9 cellular contexts compared by ENCODE assay signal in the genomic region with DNA sequence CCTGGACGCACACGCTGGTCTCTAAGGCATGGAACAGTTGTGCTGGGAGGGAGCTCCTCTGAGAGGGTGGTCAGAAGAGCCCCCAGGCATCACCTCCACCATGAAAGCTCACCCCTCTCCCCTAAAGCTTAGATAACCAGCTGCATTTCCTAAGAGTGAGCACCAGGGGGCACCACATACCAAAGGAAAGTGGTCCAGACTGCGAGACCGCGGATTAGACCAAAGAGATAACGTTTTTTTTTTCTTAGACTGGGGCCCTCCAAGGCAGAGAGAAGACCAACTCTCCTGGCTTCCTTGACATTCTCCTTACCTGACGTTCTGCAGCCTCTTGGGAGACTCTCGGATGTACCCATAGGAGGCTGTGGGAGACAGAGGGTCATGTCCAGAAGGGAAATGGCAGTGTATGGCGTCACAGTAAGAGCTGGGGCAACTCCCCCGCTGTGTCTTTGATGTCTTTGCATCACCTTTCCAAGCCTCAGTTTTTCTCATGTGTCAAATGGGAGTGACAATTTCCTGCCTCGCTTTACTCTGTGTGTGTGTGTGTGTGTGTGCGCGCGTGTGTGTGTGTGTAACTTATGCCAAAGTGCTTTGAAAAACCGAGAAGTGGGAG. TPM values are rescaled to one million over a fixed set of nuclear protein-coding genes. Genes with fewer than 3 reads are reported as not detected.
DNase-seq lines count a peak whose midpoint lies in the region; ATAC-seq and TF ChIP-seq lines count a peak whose summit lies in the region.
"Had no signal": no experiment of that assay in that cellular context is flagged by ENCODE, and none has a peak within 500 bp of the region (broad histone marks: within the 10 kb centered on the region; RNA-seq: fewer than 3 reads in every experiment).

No MANE protein-coding gene starts in this region.

- no peak for TF ChIP-seq POLR2A in ovary (IDR thresholded peaks at IDR 0.05)

- H3K9me3 Mint-ChIP-seq in activated T-helper 17 cell treated with anti-CD3 and anti-CD28 coated beads, Interleukin-2, amount 50 U/mL, for 72 hours, result no peaks in the 10 kb centered on the region

- no peaks in the 10 kb centered on the region for H3K36me3 Mint-ChIP-seq in activated T-helper 17 cell treated with anti-CD3 and anti-CD28 coated beads, Interleukin-2, amount 50 U/mL, for 72 hours (ENCODE audit: low read depth)

- H3K9me3 ChIP-seq in ovary, result no peaks in the 10 kb centered on the region
- no peaks in the 10 kb centered on the region for H3K9me3 ChIP-seq in tibial artery

- TF ChIP-seq CTCF in RWPE1 (conservative IDR thresholded peaks at IDR 0.05; ENCODE audit: low read depth) (peak; percentile 77), foreskin fibroblast (IDR thresholded peaks at IDR 0.05; ENCODE audit: low read depth, low read length) (peak; percentile 81), ovary (IDR thresholded peaks at IDR 0.05) (peak; percentile 53 to 78 (median 74)), tibial artery (IDR thresholded peaks at IDR 0.05) (peak; percentile 82 to 92)

- in situ Hi-C loops in Caki2 (cut with HindIII; ENCODE audit: low pct_unique_long_range_greater_than_20kb, low sequenced_read_pairs), result loop anchor here (10.0 kb wide), 2 partner anchors 195 to 435 kb away; no protein-coding TSS in a partner anchor

- ATAC-seq in activated T-helper 17 cell treated with anti-CD3 and anti-CD28 coated beads, Interleukin-2, amount 50 U/mL, for 72 hours (replicated peaks), result peak; percentile 70
- no peak for ATAC-seq in GM21447 (IDR thresholded peaks at IDR 0.05; ENCODE audit: unreplicated experiment)

- peak; percentile 61 for DNase-seq in Caki2 (ENCODE audit: low read depth)
- peak in 45 of 76 experiments; percentile 5 to 51 (median 22) for DNase-seq in HUDEP-2 (lab: John Stamatoyannopoulos, UW; ENCODE audit: unreplicated experiment in 76 of 76)
- peak; percentile 76 for DNase-seq in RWPE1 (ENCODE audit: low spot score)
- peak; percentile 33 to 78 for DNase-seq in foreskin fibroblast
- DNase-seq in ovary, result peak; percentile 43 to 68 (median 64)
- DNase-seq in tibial artery, result peak; percentile 47 to 73

- POLR2A ChIA-PET in RWPE1 (lab: Yijun Ruan, JAX; ENCODE audit: low non-redundant PET), result interaction anchor here (0.7 to 0.9 kb wide), 2 partner anchors 192 to 218 kb away, joined by 3 read pairs; no protein-coding TSS in a partner anchor

- H3K4me1 Mint-ChIP-seq in activated T-helper 17 cell treated with anti-CD3 and anti-CD28 coated beads, Interleukin-2, amount 50 U/mL, for 72 hours, result peaks cover 17% of the 10 kb centered on the region

- intact Hi-C loops in ovary (cut with DNase I) (loop anchor here in 1 of 4 donors (5.0 to 10.0 kb wide), 2 partner anchors 188 to 435 kb away; no protein-coding TSS in a partner anchor), tibial artery (cut with DNase I; ENCODE audit: low total_unique reads) (loop anchor here (2.0 kb wide), 1 partner anchor 191 kb away; no protein-coding TSS in a partner anchor)

- H3K36me3 ChIP-seq in ovary (no peaks in the 10 kb centered on the region), tibial artery (no peaks in the 10 kb centered on the region)

- H3K27me3 Mint-ChIP-seq in activated T-helper 17 cell treated with anti-CD3 and anti-CD28 coated beads, Interleukin-2, amount 50 U/mL, for 72 hours, result no peaks in the 10 kb centered on the region

- 25 to 32% (median 26%) methylated on average over 15 of the region's 15 CpGs for WGBS in ovary, 3 donors

- peak overlapping the region; percentile 66 for H3K4me3 Mint-ChIP-seq in activated T-helper 17 cell treated with anti-CD3 and anti-CD28 coated beads, Interleukin-2, amount 50 U/mL, for 72 hours

- no peak overlapping the region for H3K27ac ChIP-seq in RWPE1
- no peak overlapping the region for H3K27ac ChIP-seq in ovary
- no peak overlapping the region for H3K27ac ChIP-seq in tibial artery

- H3K27me3 ChIP-seq in ovary (no peaks in the 10 kb centered on the region), tibial artery (peaks cover 0 to 36% of the 10 kb centered on the region in 2 donors)

- CTCF ChIA-PET in RWPE1 (lab: Yijun Ruan, JAX), result interaction anchor here (0.5 to 5.7 kb wide), 22 partner anchors 8 to 633 kb away, joined by 3 to 150 read pairs (median 4); no protein-coding TSS in a partner anchor

- no peak overlapping the region for H3K4me3 ChIP-seq in foreskin fibroblast (ENCODE audit: low read depth in 1 of 2, low read length in 2 of 2)
- H3K4me3 ChIP-seq in ovary, result no peak overlapping the region
- H3K4me3 ChIP-seq in tibial artery, result no peak overlapping the region

- TF ChIP-seq EP300 in ovary (IDR thresholded peaks at IDR 0.05), result no peak

- no peak overlapping the region for H3K27ac Mint-ChIP-seq in activated T-helper 17 cell treated with anti-CD3 and anti-CD28 coated beads, Interleukin-2, amount 50 U/mL, for 72 hours

- H3K4me1 ChIP-seq in ovary (ENCODE audit: insufficient read depth), result no peaks in the 10 kb centered on the region
- peaks cover 0 to 5% (median 0%) of the 10 kb centered on the region in 4 donors for H3K4me1 ChIP-seq in tibial artery

RNA-seq across cellular contexts. Expression of gene IFNLR1, which starts 12.3 kb away (rescaled TPM):
- 0.17 and 4.1 TPM in 2 replicates for total RNA-seq in Caki2 (2014; rRNA removed; shearing (Covaris generic); ENCODE audit: low replicate concordance)
- 1 to 10 TPM; 1.6 to 9.2 TPM for total RNA-seq in activated T-helper 17 cell treated with anti-CD3 and anti-CD28 coated beads, Interleukin-2, amount 50 U/mL, for 72 hours
- total RNA-seq in ovary, result 1 to 10 TPM; 1.1 to 2.8 (median 2.0) TPM
- under 1 TPM; 0.40 to 0.42 TPM for polyA plus RNA-seq in ovary

RNA-seq across cellular contexts. Expression of gene IL22RA1, which starts 56.5 kb away (rescaled TPM):
- total RNA-seq in Caki2 (2014; rRNA removed; shearing (Covaris generic); ENCODE audit: low replicate concordance), result 0.61 and 0.68 TPM in 2 replicates
- total RNA-seq in activated T-helper 17 cell treated with anti-CD3 and anti-CD28 coated beads, Interleukin-2, amount 50 U/mL, for 72 hours, result not detected
- total RNA-seq in ovary, result under 1 TPM in 6 of 7 donors, not detected in 1; 0.07 to 0.74 (median 0.38) TPM
- 1 to 10 TPM in 1 of 2 donors, under 1 TPM in 1; 0.16 to 1.5 TPM for polyA plus RNA-seq in ovary
- total RNA-seq: T-helper 2 cell treated with Interferon-gamma antibody and Interleukin-4, amounts not matched to agents 100 ng/mL and 5 ng/mL, for 36 hours had no signal

Comparison
In these comparisons a context has a peak if more than half of its experiments do, and no peak if none do; other contexts are left out.
1. DNase-seq: peak in every context shown above with its lines; median percentile 76 in RWPE1; 64 in ovary; 61 in Caki2; 60 in tibial artery; 56 in foreskin fibroblast; 22 in HUDEP-2.